16 cellular contexts compared by ENCODE assay signal in the genomic region with DNA sequence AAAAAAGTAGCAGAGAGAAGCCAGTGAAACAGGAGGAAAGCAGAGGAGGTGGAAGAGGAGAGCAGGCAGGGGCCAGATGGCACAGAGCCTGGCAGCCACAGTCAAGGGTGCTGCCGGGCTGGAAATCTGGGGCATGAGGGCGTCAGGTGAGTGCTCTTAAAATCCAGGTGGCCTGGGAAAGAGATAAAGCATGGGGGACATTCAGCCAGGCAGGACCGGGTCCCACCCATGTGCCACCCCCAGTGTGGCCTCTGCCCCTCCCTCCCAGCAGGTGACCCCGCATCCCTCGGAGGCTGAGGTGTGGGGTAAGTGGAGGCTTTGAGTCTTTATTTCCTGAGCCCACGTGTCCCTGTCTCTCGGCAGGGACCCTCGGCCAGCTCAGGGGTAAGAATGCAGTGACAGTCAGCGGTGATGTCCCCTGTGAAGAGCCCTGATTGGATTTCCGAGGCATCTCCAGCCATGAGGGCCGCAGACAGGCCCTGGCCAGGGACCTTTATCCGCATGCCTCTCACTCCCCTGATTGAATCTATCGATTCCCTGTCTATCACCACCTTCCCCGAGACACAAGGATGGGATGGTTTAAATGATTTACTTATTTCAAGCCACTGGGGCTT.
"Had no signal": no experiment of that assay in that cellular context is flagged by ENCODE, and none has a peak within 500 bp of the region (broad histone marks: within the 10 kb centered on the region; RNA-seq: fewer than 3 reads in every experiment).

No MANE protein-coding gene starts in this region.

- H3K4me3 Mint-ChIP-seq: activated CD8-positive, alpha-beta memory T cell treated with anti-CD3 and anti-CD28 coated beads, Interleukin-2, amount 10 ng/mL, durations not matched to agents 7 days and 5 days; activated T-cell treated with anti-CD3 and anti-CD28 coated beads, Interleukin-2, amount 50 U/mL, for 4 hours; immature natural killer cell; naive thymus-derived CD8-positive, alpha-beta T cell had no signal

- H3K4me1 Mint-ChIP-seq: activated CD8-positive, alpha-beta memory T cell treated with anti-CD3 and anti-CD28 coated beads, Interleukin-2, amount 10 ng/mL, durations not matched to agents 7 days and 5 days; immature natural killer cell; naive thymus-derived CD8-positive, alpha-beta T cell had no signal

- H3K9me3 Mint-ChIP-seq: activated T-cell treated with anti-CD3 and anti-CD28 coated beads, Interleukin-2, amount 50 U/mL, for 4 hours; immature natural killer cell had no signal

- H3K4me1 ChIP-seq: ascending aorta, upper lobe of right lung had no signal

- H3K27ac Mint-ChIP-seq: activated CD8-positive, alpha-beta memory T cell treated with anti-CD3 and anti-CD28 coated beads, Interleukin-2, amount 10 ng/mL, durations not matched to agents 7 days and 5 days; immature natural killer cell had no signal

- H3K27me3 ChIP-seq: ascending aorta had no signal

- DNase-seq: activated CD4-positive, alpha-beta T cell treated with anti-CD3 and anti-CD28 coated beads for 1 hour; activated CD4-positive, alpha-beta T cell treated with anti-CD3 and anti-CD28 coated beads, Interleukin-2, amount 50 U/mL, for 48 hours; activated CD8-positive, alpha-beta memory T cell treated with anti-CD3 and anti-CD28 coated beads, Interleukin-2, amount 10 ng/mL, durations not matched to agents 7 days and 5 days; activated T-cell treated with anti-CD3 and anti-CD28 coated beads, Interleukin-2, amount 50 U/mL, for 4 hours; esophagus squamous epithelium; foreskin fibroblast; glutamatergic neuron; immature natural killer cell; left cardiac atrium; naive thymus-derived CD8-positive, alpha-beta T cell; stimulated activated CD4-positive, alpha-beta T cell treated with anti-CD3 and anti-CD28 coated beads, Interleukin-12 subunit alpha, Interleukin-12 subunit beta, amount 100 ng/mL, for 4 hours; stimulated activated naive CD4-positive, alpha-beta T cell treated with Interleukin-2 at 50 U/mL for 16 hours; upper lobe of right lung had no signal

- H3K36me3 Mint-ChIP-seq: activated CD8-positive, alpha-beta memory T cell treated with anti-CD3 and anti-CD28 coated beads, Interleukin-2, amount 10 ng/mL, durations not matched to agents 7 days and 5 days; immature natural killer cell; naive thymus-derived CD8-positive, alpha-beta T cell had no signal

- ATAC-seq: activated CD8-positive, alpha-beta memory T cell treated with anti-CD3 and anti-CD28 coated beads, Interleukin-2, amount 10 ng/mL, durations not matched to agents 7 days and 5 days; activated T-cell treated with anti-CD3 and anti-CD28 coated beads, Interleukin-2, amount 50 U/mL, for 4 hours; left cardiac atrium; naive thymus-derived CD8-positive, alpha-beta T cell; sciatic nerve; upper lobe of right lung had no signal

- H3K36me3 ChIP-seq: ascending aorta, esophagus squamous epithelium, upper lobe of right lung had no signal

- H3K27ac ChIP-seq: ascending aorta, esophagus squamous epithelium, upper lobe of right lung had no signal

- H3K4me3 ChIP-seq: ascending aorta, esophagus squamous epithelium, lung, upper lobe of right lung had no signal
